In the genomic region with DNA sequence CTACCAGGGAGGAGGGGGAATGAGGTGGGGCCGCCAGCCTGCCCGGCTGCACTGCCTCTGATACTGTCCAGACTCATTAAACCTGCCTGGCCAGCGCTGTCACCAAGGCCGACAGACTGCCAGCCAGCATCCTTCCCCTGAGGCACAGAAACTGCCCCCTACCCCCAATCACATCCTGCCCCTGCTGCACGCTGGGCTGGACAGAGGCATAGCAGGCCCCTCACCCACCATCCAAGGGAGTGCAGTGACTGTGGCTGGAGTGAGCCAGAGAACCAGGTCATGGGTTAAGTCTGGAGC, we compare ENCODE assay signal across 1 cellular context.
TF ChIP-seq lines count a peak whose summit lies in the region.

No MANE protein-coding gene starts in this region.

TF ChIP-seq in H1, 55 proteins besides CTCF, POLR2A, EP300 and RAD21:
- no peak for TF ChIP-seq SP2 (IDR thresholded peaks at IDR 0.05; ENCODE audit: low read length)
- TF ChIP-seq CBX5 (IDR thresholded peaks at IDR 0.05; ENCODE audit: low read depth, low read length) = no peak
- no peak for TF ChIP-seq SP4 (IDR thresholded peaks at IDR 0.05; ENCODE audit: low read length)
- no peak for TF ChIP-seq SP1 (IDR thresholded peaks at IDR 0.05; ENCODE audit: low read depth, low read length)
- TF ChIP-seq EZH2 (IDR thresholded peaks at IDR 0.05; ENCODE audit: low read depth, low read length, severe bottlenecking) = no peak
- no peak for TF ChIP-seq RFX5 (IDR thresholded peaks at IDR 0.05; ENCODE audit: borderline replicate concordance, low read depth, low read length)
- no peak for TF ChIP-seq SIX5 (IDR thresholded peaks at IDR 0.05; ENCODE audit: low read depth, low read length)
- TF ChIP-seq, protein P1, sequence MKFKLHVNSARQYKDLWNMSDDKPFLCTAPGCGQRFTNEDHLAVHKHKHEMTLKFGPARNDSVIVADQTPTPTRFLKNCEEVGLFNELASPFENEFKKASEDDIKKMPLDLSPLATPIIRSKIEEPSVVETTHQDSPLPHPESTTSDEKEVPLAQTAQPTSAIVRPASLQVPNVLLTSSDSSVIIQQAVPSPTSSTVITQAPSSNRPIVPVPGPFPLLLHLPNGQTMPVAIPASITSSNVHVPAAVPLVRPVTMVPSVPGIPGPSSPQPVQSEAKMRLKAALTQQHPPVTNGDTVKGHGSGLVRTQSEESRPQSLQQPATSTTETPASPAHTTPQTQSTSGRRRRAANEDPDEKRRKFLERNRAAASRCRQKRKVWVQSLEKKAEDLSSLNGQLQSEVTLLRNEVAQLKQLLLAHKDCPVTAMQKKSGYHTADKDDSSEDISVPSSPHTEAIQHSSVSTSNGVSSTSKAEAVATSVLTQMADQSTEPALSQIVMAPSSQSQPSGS (IDR thresholded peaks at IDR 0.05; ENCODE audit: low read length) = no peak
- TF ChIP-seq SIN3A (conservative IDR thresholded peaks at IDR 0.05 in 1 of 2, IDR thresholded peaks at IDR 0.05 in 1 of 2; ENCODE audit: low read depth in 1 of 2, low read length in 2 of 2) = no peak
- TF ChIP-seq JUND (IDR thresholded peaks at IDR 0.05; ENCODE audit: low read length) = no peak
- no peak for TF ChIP-seq NANOG (IDR thresholded peaks at IDR 0.05; ENCODE audit: insufficient read depth, low read depth, low read length, poor library complexity, severe bottlenecking)
- TF ChIP-seq KDM1A (IDR thresholded peaks at IDR 0.05; ENCODE audit: borderline replicate concordance, low read length) = no peak
- no peak for TF ChIP-seq GTF2F1 (IDR thresholded peaks at IDR 0.05; ENCODE audit: borderline replicate concordance, low read depth, low read length)
- no peak for TF ChIP-seq SUZ12 (IDR thresholded peaks at IDR 0.05; ENCODE audit: low read length)
- TF ChIP-seq RBBP5 (IDR thresholded peaks at IDR 0.05; ENCODE audit: borderline replicate concordance, low read depth, low read length) = no peak
- TF ChIP-seq SIRT6 (IDR thresholded peaks at IDR 0.05; ENCODE audit: low read length) = no peak
- no peak for TF ChIP-seq BACH1 (IDR thresholded peaks at IDR 0.05; ENCODE audit: low read length)
- TF ChIP-seq RXRA (IDR thresholded peaks at IDR 0.05; ENCODE audit: insufficient read depth, low read depth, low read length) = no peak
- no peak for TF ChIP-seq BCL11A (IDR thresholded peaks at IDR 0.05; ENCODE audit: low read depth in 2 of 2, low read length in 2 of 2)
TF ChIP-seq in H1: peak in this region for 0.
